ENCODE assay signal across 8 cellular contexts in the genomic region with DNA sequence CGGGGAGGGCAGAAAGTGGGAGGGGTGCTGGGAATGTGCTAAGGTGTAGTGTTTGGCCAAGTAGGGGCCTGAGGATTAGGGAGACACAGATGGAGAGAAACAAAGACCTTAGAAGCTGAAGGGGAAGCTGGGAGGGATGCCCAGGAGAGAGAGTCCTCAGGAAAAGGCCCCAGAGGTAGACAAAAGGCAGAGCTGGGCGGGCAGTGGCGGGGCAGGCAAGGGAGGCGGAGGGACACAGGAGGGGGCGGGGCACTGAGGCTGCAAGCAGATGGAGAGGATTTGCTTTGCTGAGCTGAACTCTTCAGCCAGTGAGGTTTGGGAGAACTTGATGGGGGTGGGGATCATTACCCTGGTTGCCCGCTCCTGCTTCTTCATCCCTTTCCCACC. TPM values are rescaled to one million over a fixed set of nuclear protein-coding genes. Genes with fewer than 3 reads are reported as not detected.
DNase-seq lines count a peak whose midpoint lies in the region; TF ChIP-seq lines count a peak whose summit lies in the region.

No MANE protein-coding gene starts in this region.

- no peak overlapping the region for H3K4ac ChIP-seq in mesendoderm (ENCODE audit: low read depth, low read length)

- H3K4me3 ChIP-seq in brain microvascular endothelial cell (ENCODE audit: low read depth, low read length) (peak overlapping the region; percentile 90), mesendoderm (ENCODE audit: low read length) (no peak overlapping the region)

- H3K23ac ChIP-seq in mesendoderm (ENCODE audit: low read length): no peak overlapping the region

- H2AK5ac ChIP-seq in mesendoderm (ENCODE audit: low read length): no peak overlapping the region

- peaks cover 19% of the 10 kb centered on the region for H3K79me2 ChIP-seq in mesendoderm (ENCODE audit: control insufficient read depth, insufficient read depth, low read length)

- H3K4me1 ChIP-seq in mesendoderm (ENCODE audit: control insufficient read depth, low read depth, low read length): peaks cover 13% of the 10 kb centered on the region

- H3K4me2 ChIP-seq in mesendoderm (ENCODE audit: low read length): peak overlapping the region; percentile 99

- no peak overlapping the region for H3K18ac ChIP-seq in mesendoderm (ENCODE audit: low read length)

- H3K56ac ChIP-seq in mesendoderm (ENCODE audit: low read length): peak overlapping the region; percentile 99

- TF ChIP-seq CTCF in brain microvascular endothelial cell (IDR thresholded peaks at IDR 0.05; ENCODE audit: low read depth, low read length, missing control alignments): no peak

- peak overlapping the region; percentile 99 for H3K9ac ChIP-seq in mesendoderm (ENCODE audit: low read length)

- H3K27me3 ChIP-seq in brain microvascular endothelial cell (replicated peaks): no peaks in the 10 kb centered on the region
- peaks cover 4% of the 10 kb centered on the region for H3K27me3 ChIP-seq in mesendoderm (ENCODE audit: insufficient read depth, low read length, poor library complexity)

- no peak overlapping the region for H2BK5ac ChIP-seq in mesendoderm (ENCODE audit: low read length)

- H3K27ac ChIP-seq in brain microvascular endothelial cell (no peak overlapping the region), mesendoderm (ENCODE audit: low read depth, low read length) (peak overlapping the region; percentile 10)

- peaks cover 18% of the 10 kb centered on the region for H3K36me3 ChIP-seq in brain microvascular endothelial cell (replicated peaks)
- peaks cover 5% of the 10 kb centered on the region for H3K36me3 ChIP-seq in mesendoderm (ENCODE audit: control insufficient read depth, insufficient read depth, low read length)

- H2BK15ac ChIP-seq in mesendoderm (replicated peaks; ENCODE audit: low read depth): no peak overlapping the region

- DNase-seq in AG20443 (ENCODE audit: low spot score): peak; percentile 53
- DNase-seq in NCI-H1694 treated with DMSO at 0.1 percent for 48 hours (lab: John Stamatoyannopoulos, UW): peak; percentile 87
- no peak for DNase-seq in brain microvascular endothelial cell
- DNase-seq in mesendoderm: peak; percentile 82
- DNase-seq in T1000 (lab: John Stamatoyannopoulos, UW): no peak
- no peak for DNase-seq in UCSD-AML1 (lab: John Stamatoyannopoulos, UW; ENCODE audit: unreplicated experiment)
- no peak for DNase-seq in NCI-H1048 (lab: John Stamatoyannopoulos, UW)
- no peak for DNase-seq in COLO829 (ENCODE audit: low spot score)

- in situ Hi-C loops in brain microvascular endothelial cell (cut with HindIII; ENCODE audit: low pct_ligation_motif_present, low sequenced_read_pairs): no loop called here

- WGBS in mesendoderm (ENCODE audit: extremely low coverage, insufficient coverage, low lambda C conversion rate): no CpG with 5 or more reads among the region's 6 CpGs

- H2BK120ac ChIP-seq in mesendoderm (ENCODE audit: low read depth, low read length): no peak overlapping the region

- H4K5ac ChIP-seq in mesendoderm (ENCODE audit: low read length): no peak overlapping the region

- no peak overlapping the region for H4K8ac ChIP-seq in mesendoderm (ENCODE audit: low read depth, low read length)

- H3K79me1 ChIP-seq in mesendoderm (ENCODE audit: low read length): peaks cover 11% of the 10 kb centered on the region

RNA-seq across cellular contexts. Expression of gene PTMS, which starts 2.8 kb away (rescaled TPM):
- polyA plus RNA-seq in mesendoderm (2013, experiment 1 of 2): 296 TPM
- 299 TPM for polyA plus RNA-seq in mesendoderm (2013, experiment 2 of 2)

RNA-seq across cellular contexts. Expression of gene LAG3, which starts 3.3 kb away (rescaled TPM):
- 0.44 TPM for polyA plus RNA-seq in mesendoderm (2013, experiment 1 of 2)
- polyA plus RNA-seq in mesendoderm (2013, experiment 2 of 2): 0.46 TPM

RNA-seq across cellular contexts. Expression of gene MLF2, which starts 16.1 kb away (rescaled TPM):
- 166 TPM for polyA plus RNA-seq in mesendoderm (2013, experiment 1 of 2)
- 166 TPM for polyA plus RNA-seq in mesendoderm (2013, experiment 2 of 2)

RNA-seq across cellular contexts. Expression of gene CD4, which starts 20.3 kb away (rescaled TPM):
- 0.42 TPM for polyA plus RNA-seq in mesendoderm (2013, experiment 1 of 2)
- 0.49 TPM for polyA plus RNA-seq in mesendoderm (2013, experiment 2 of 2)

RNA-seq across cellular contexts. Expression of gene COPS7A, which starts 45.1 kb away (rescaled TPM):
- polyA plus RNA-seq in mesendoderm (2013, experiment 1 of 2): 34.9 TPM
- 35.6 TPM for polyA plus RNA-seq in mesendoderm (2013, experiment 2 of 2)

Comparison
In these comparisons a context has a peak if more than half of its experiments do, and no peak if none do; other contexts are left out.
1. DNase-seq: peak in AG20443 (single experiment), NCI-H1694 treated with DMSO at 0.1 percent for 48 hours (single experiment) and mesendoderm (single experiment); none in brain microvascular endothelial cell (single experiment), T1000 (single experiment), UCSD-AML1 (single experiment), NCI-H1048 (single experiment) and COLO829 (single experiment).